1 cellular context compared by ENCODE assay signal in the genomic region with DNA sequence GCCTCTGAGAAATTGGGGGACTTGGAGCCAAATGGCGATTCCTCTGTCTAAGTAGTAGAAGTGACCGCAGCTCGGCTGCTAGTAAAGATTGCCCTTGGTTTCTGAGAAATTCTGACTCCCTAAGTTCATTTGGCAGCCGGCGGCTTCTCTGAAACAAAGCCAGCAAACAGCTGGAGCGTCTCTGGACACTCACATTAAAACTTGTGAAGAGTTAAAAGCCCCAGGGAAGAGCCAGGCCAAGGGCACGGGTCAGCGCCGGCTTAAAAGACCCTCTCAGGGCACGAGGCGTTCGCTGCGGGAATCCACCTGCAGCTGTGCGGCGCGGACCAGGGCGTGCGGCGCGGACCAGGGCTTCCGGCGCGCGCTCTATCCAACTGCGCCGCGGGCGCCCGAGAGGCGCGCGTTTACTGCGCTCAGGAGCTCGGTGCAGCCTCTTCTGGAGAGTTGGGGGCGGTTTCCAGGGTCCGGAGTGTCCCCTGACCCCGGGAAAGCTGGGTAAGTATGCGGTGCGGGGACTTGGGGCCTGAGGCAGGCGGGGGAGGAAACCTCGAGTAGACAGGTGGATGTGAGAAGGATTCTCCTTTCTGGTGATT.
TF ChIP-seq lines count a peak whose summit lies in the region.

A gene with protein sequence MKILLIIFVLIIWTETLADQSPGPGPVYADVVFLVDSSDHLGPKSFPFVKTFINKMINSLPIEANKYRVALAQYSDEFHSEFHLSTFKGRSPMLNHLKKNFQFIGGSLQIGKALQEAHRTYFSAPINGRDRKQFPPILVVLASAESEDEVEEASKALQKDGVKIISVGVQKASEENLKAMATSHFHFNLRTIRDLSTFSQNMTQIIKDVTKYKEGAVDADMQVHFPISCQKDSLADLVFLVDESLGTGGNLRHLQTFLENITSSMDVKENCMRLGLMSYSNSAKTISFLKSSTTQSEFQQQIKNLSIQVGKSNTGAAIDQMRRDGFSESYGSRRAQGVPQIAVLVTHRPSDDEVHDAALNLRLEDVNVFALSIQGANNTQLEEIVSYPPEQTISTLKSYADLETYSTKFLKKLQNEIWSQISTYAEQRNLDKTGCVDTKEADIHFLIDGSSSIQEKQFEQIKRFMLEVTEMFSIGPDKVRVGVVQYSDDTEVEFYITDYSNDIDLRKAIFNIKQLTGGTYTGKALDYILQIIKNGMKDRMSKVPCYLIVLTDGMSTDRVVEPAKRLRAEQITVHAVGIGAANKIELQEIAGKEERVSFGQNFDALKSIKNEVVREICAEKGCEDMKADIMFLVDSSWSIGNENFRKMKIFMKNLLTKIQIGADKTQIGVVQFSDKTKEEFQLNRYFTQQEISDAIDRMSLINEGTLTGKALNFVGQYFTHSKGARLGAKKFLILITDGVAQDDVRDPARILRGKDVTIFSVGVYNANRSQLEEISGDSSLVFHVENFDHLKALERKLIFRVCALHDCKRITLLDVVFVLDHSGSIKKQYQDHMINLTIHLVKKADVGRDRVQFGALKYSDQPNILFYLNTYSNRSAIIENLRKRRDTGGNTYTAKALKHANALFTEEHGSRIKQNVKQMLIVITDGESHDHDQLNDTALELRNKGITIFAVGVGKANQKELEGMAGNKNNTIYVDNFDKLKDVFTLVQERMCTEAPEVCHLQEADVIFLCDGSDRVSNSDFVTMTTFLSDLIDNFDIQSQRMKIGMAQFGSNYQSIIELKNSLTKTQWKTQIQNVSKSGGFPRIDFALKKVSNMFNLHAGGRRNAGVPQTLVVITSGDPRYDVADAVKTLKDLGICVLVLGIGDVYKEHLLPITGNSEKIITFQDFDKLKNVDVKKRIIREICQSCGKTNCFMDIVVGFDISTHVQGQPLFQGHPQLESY (N-terminal part only) (plus strand): TSS at position 186 of the 593 bp plus-strand sequence. CDS start 27,967 bp downstream, outside the sequence.

TF ChIP-seq in GM12878, 131 proteins besides CTCF, POLR2A, EP300 and RAD21:
- no peak for TF ChIP-seq SP1 (IDR thresholded peaks at IDR 0.05; ENCODE audit: low read depth, low read length)
- TF ChIP-seq SMARCA5 (IDR thresholded peaks at IDR 0.05): no peak
- peak; percentile 46 for TF ChIP-seq HDAC6 (IDR thresholded peaks at IDR 0.05; ENCODE audit: unreplicated experiment)
